ENCODE assay signal across 26 cellular contexts in the genomic region with DNA sequence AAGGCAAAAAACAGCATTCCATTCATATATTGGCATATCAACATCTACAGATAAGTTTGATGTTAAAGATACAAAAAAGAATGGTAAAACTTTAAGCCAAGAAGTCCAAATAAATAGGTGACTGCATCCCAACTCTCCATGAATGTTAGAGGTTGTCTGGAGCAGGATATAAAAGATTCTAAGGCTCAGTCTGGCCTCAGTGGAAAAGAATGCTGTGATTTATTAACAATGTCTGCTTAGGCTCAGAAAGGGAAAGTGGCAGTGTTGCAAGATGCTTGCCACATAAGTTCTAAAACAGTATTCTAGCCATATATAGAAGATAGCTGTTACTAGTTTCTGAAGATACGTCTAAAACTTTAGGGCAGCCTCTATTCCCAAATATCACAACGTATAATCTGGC.
DNase-seq lines count a peak whose midpoint lies in the region; ATAC-seq lines count a peak whose summit lies in the region.
"Had no signal": no experiment of that assay in that cellular context is flagged by ENCODE, and none has a peak within 500 bp of the region (broad histone marks: within the 10 kb centered on the region; RNA-seq: fewer than 3 reads in every experiment).

No MANE protein-coding gene starts in this region.

- H3K27me3 ChIP-seq in stomach smooth muscle (ENCODE audit: control insufficient read depth in 1 of 2, insufficient read depth in 2 of 2, low read length in 2 of 2): no peaks in the 10 kb centered on the region
- H3K27me3 ChIP-seq: foreskin keratinocyte, neutrophil, suprapubic skin had no signal

- H3K4me3 ChIP-seq in stomach smooth muscle (ENCODE audit: low read length in 2 of 2): no peak overlapping the region
- H3K4me3 ChIP-seq: lower lobe of right lung, suprapubic skin had no signal

- peak; percentile 31 for DNase-seq in GM04504 (ENCODE audit: low read depth)
- peak; percentile 42 for DNase-seq in dedifferentiated amniotic fluid mesenchymal stem cell (ENCODE audit: extremely low spot score)
- DNase-seq in kidney tubule cell (ENCODE audit: low spot score): peak; percentile 81
- no peak for DNase-seq in NCI-H2227 treated with DMSO at 0.1 percent for 48 hours (lab: John Stamatoyannopoulos, UW)
- no peak for DNase-seq in stimulated activated CD4-positive, alpha-beta T cell treated with anti-CD3 and anti-CD28 coated beads, Interleukin-4, amount 100 ng/mL, for 4 hours
- DNase-seq in hippocampal formation (lab: John Stamatoyannopoulos, UW): no peak
- DNase-seq: activated CD8-positive, alpha-beta T cell treated with anti-CD3 and anti-CD28 coated beads, Interleukin-2, amount 10 ng/mL, durations not matched to agents 7 days and 5 days; activated T-cell treated with anti-CD3 and anti-CD28 coated beads, Interleukin-2, amount 50 U/mL, for 24 hours; amygdala; Calu3; central memory CD4-positive, alpha-beta T cell; DND-41; foreskin keratinocyte; lower lobe of right lung; NCI-H1092; NCI-H187 treated with DMSO at 0.1 percent for 48 hours; NCI-H526; RPMI8226; small intestine; stimulated activated CD4-positive, alpha-beta T cell treated with anti-CD3 and anti-CD28 coated beads, Interleukin-2, amount 100 ng/mL, for 24 hours; T-helper 17 cell had no signal

- no peak overlapping the region for H3K9ac ChIP-seq in stomach smooth muscle (ENCODE audit: low read length in 2 of 2)

- H3K27ac ChIP-seq in stomach smooth muscle (ENCODE audit: low read length): peak overlapping the region; percentile 85
- H3K27ac ChIP-seq: foreskin keratinocyte, lower lobe of right lung, neutrophil, suprapubic skin had no signal

- no peaks in the 10 kb centered on the region for H3K9me3 ChIP-seq in stomach smooth muscle (ENCODE audit: control insufficient read depth in 2 of 2, low read length in 2 of 2)
- H3K9me3 ChIP-seq: lower lobe of right lung, suprapubic skin had no signal

- peaks cover 5% of the 10 kb centered on the region for H3K4me1 ChIP-seq in stomach smooth muscle (ENCODE audit: control insufficient read depth, insufficient read depth, low read length)
- H3K4me1 ChIP-seq: foreskin keratinocyte, lower lobe of right lung, suprapubic skin had no signal

- ATAC-seq in HG02623 (IDR thresholded peaks at IDR 0.05; ENCODE audit: unreplicated experiment): no peak
- ATAC-seq: activated CD8-positive, alpha-beta T cell treated with anti-CD3 and anti-CD28 coated beads, Interleukin-2, amount 10 ng/mL, durations not matched to agents 7 days and 5 days; foreskin keratinocyte; lower lobe of right lung; stimulated activated effector memory CD8-positive, alpha-beta T cell treated with anti-CD3 and anti-CD28 coated beads, Interleukin-12 subunit alpha, Interleukin-12 subunit beta, amount 100 ng/mL, for 72 hours; T-helper 17 cell had no signal

- H3K36me3 ChIP-seq in stomach smooth muscle (ENCODE audit: control insufficient read depth in 2 of 2, insufficient read depth in 2 of 2, low read length in 2 of 2): no peaks in the 10 kb centered on the region
- H3K36me3 ChIP-seq: lower lobe of right lung, neutrophil, suprapubic skin had no signal

Comparison
In these comparisons a context has a peak if more than half of its experiments do, and no peak if none do; other contexts are left out.
1. DNase-seq: peak in GM04504 (single experiment), dedifferentiated amniotic fluid mesenchymal stem cell (single experiment) and kidney tubule cell (single experiment); none in NCI-H2227 treated with DMSO at 0.1 percent for 48 hours (single experiment), stimulated activated CD4-positive, alpha-beta T cell treated with anti-CD3 and anti-CD28 coated beads, Interleukin-4, amount 100 ng/mL, for 4 hours (0 of 2) and hippocampal formation (0 of 2).